22 cellular contexts compared by ENCODE assay signal in the genomic region with DNA sequence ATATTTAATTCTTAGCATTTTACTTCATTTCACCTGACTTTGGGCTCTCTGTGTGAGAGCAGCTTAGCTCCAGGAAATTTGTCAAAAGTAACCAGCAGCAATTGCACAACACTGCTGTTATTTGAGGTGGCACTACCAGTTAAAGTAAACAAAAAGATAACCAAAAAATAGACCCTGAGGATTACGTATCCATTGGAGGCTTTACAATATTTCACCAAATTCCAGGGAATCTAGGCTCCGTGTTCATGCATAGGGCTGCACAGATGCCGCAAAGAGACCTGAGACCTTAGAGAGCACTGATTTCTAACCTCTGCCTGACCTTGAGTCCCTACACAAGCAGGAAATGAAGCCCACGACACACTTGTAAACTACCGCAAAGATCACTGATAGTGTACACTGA.
DNase-seq lines count a peak whose midpoint lies in the region; ATAC-seq, FAIRE-seq and TF ChIP-seq lines count a peak whose summit lies in the region.
"Had no signal": no experiment of that assay in that cellular context is flagged by ENCODE, and none has a peak within 500 bp of the region (broad histone marks: within the 10 kb centered on the region; RNA-seq: fewer than 3 reads in every experiment).

No MANE protein-coding gene starts in this region.

- H3K9me3 ChIP-seq in A549: no peaks in the 10 kb centered on the region; the same call in 2 of the 3 replicates
- H3K9me3 ChIP-seq in HepG2 (ENCODE audit: low read length): no peaks in the 10 kb centered on the region
- no peaks in the 10 kb centered on the region for H3K9me3 ChIP-seq in vagina
- H3K9me3 ChIP-seq: BE2C, BLaER1, Caco-2 had no signal

- no peak overlapping the region for H3K56ac ChIP-seq in mesendoderm (ENCODE audit: low read length)

- no peak for TF ChIP-seq RAD21 in A549 (conservative IDR thresholded peaks at IDR 0.05 in 1 of 2, IDR thresholded peaks at IDR 0.05 in 1 of 2)
- no peak for TF ChIP-seq RAD21 in HepG2 (CRISPR knock-in tag; IDR thresholded peaks at IDR 0.05)

- DNase-seq in A549 (ENCODE audit: low read depth in 1 of 2, low spot score in 1 of 2) (no peak), H4 (ENCODE audit: low spot score) (peak; percentile 42), HepG2 (ENCODE audit: low spot score) (peak; percentile 20), mesendoderm (no peak), vagina (ENCODE audit: extremely low spot score in 2 of 2) (no peak), urothelium cell line (ENCODE audit: low spot score) (no peak)
- DNase-seq: ACHN; BE2C; C1 segment of cervical spinal cord; Caco-2; Calu3; CD4-positive, alpha-beta T cell; CD8-positive, alpha-beta T cell; DMS79 treated with DMSO at 0.1 percent for 48 hours; GF-D8 had no signal

- H3K79me2 ChIP-seq in HepG2 (ENCODE audit: insufficient read depth, low read length) (no peaks in the 10 kb centered on the region), mesendoderm (ENCODE audit: control insufficient read depth, insufficient read depth, low read length) (no peaks in the 10 kb centered on the region)

- WGBS in A549 (ENCODE audit: missing lambda C conversion rate): 69% methylated on average over 5 of the region's 5 CpGs
- WGBS in HepG2 (ENCODE audit: low lambda C conversion rate): 27% methylated on average over 5 of the region's 5 CpGs
- no CpG with 5 or more reads among the region's 5 CpGs for WGBS in mesendoderm (ENCODE audit: extremely low coverage, insufficient coverage, low lambda C conversion rate)

- H3K18ac ChIP-seq in mesendoderm (ENCODE audit: low read length): no peak overlapping the region

- H3K4ac ChIP-seq in mesendoderm (ENCODE audit: low read depth, low read length): no peak overlapping the region

- FAIRE-seq in A549 (lab: Jason Lieb, UNC) (no peak), HepG2 (lab: Jason Lieb, UNC) (peak; percentile 34), urothelium cell line (lab: Jason Lieb, UNC) (no peak)
- FAIRE-seq: D721Med, G401.6, GM12891, GM19239 had no signal

- H4K5ac ChIP-seq in mesendoderm (ENCODE audit: low read length): peak overlapping the region; percentile 47

- H3K79me1 ChIP-seq in mesendoderm (ENCODE audit: low read length): no peaks in the 10 kb centered on the region

- no peak overlapping the region for H4K8ac ChIP-seq in mesendoderm (ENCODE audit: low read depth, low read length)

- H2BK120ac ChIP-seq in mesendoderm (ENCODE audit: low read depth, low read length): no peak overlapping the region

- H3K27ac ChIP-seq in A549 (no peak overlapping the region), HepG2 (ENCODE audit: extremely low read length, insufficient read depth, low read length) (no peak overlapping the region), mesendoderm (ENCODE audit: low read depth, low read length) (no peak overlapping the region), vagina (no peak overlapping the region)
- H3K27ac ChIP-seq: 22Rv1, BLaER1 had no signal

- no peak overlapping the region for H2AFZ ChIP-seq in HepG2 (ENCODE audit: low read length)

- H3K23ac ChIP-seq in mesendoderm (ENCODE audit: low read length): no peak overlapping the region

- CTCF ChIA-PET in A549 (lab: Yijun Ruan, JAX): no interaction called here
- CTCF ChIA-PET in HepG2 (lab: Yijun Ruan, JAX; ENCODE audit: low intra/inter-chr PET ratio, low total read pairs): no interaction called here

- no peak overlapping the region for H2BK15ac ChIP-seq in mesendoderm (replicated peaks; ENCODE audit: low read depth)

- POLR2A ChIA-PET in A549 (lab: Yijun Ruan, JAX): no interaction called here
- POLR2A ChIA-PET in HepG2 (lab: Yijun Ruan, JAX): no interaction called here

- H3K4me2 ChIP-seq in A549 (no peak overlapping the region; the same call in 2 of the 3 replicates), HepG2 (ENCODE audit: low read depth, low read length) (peak overlapping the region; percentile 49), mesendoderm (ENCODE audit: low read length) (no peak overlapping the region)
- H3K4me2 ChIP-seq: BLaER1 had no signal

- ATAC-seq in A549 (no peak), HepG2 (peak; percentile 82), GM19467 (IDR thresholded peaks at IDR 0.05; ENCODE audit: unreplicated experiment) (no peak)
- ATAC-seq: CD8-positive, alpha-beta T cell had no signal

- TF ChIP-seq POLR2A in A549 (IDR thresholded peaks at IDR 0.05; ENCODE audit: low read length): no peak
- TF ChIP-seq POLR2A in HepG2 (IDR thresholded peaks at IDR 0.05; ENCODE audit: insufficient read depth in 1 of 2, low read depth in 2 of 2, low read length in 2 of 2): no peak
- no peak for TF ChIP-seq POLR2A in vagina (IDR thresholded peaks at IDR 0.05)

- H4K20me1 ChIP-seq in HepG2 (ENCODE audit: insufficient read depth, low read length): no peaks in the 10 kb centered on the region
- H4K20me1 ChIP-seq: BLaER1 had no signal

- H3K9ac ChIP-seq in HepG2 (ENCODE audit: insufficient read depth, low read depth, low read length): no peak overlapping the region
- no peak overlapping the region for H3K9ac ChIP-seq in mesendoderm (ENCODE audit: low read length)
- H3K9ac ChIP-seq: BLaER1 had no signal

- H2BK5ac ChIP-seq in mesendoderm (ENCODE audit: low read length): no peak overlapping the region

- no TSS peak for BruUV-seq in HepG2 (replicated peaks; lab: Mats Ljungman, UMichigan)

- intact Hi-C loops in HepG2 (cut with micrococcal nuclease; ENCODE audit: unreplicated experiment): loop anchor here (5.0 kb wide), 1 partner anchor 43 kb away; no protein-coding TSS in a partner anchor
- intact Hi-C loops in vagina (cut with DNase I): no loop called here

- H3K27me3 ChIP-seq in HepG2 (ENCODE audit: control insufficient read depth in 1 of 2, insufficient read depth in 2 of 2, low read length in 2 of 2) (no peaks in the 10 kb centered on the region), mesendoderm (ENCODE audit: insufficient read depth, low read length, poor library complexity) (no peaks in the 10 kb centered on the region), vagina (no peaks in the 10 kb centered on the region)
- H3K27me3 ChIP-seq: BE2C, BLaER1 had no signal

- H3K36me3 ChIP-seq in HepG2 (replicated peaks in 1 of 2; ENCODE audit: control insufficient read depth in 1 of 2, insufficient read depth in 2 of 2, low read length in 2 of 2): no peaks in the 10 kb centered on the region
- H3K36me3 ChIP-seq in mesendoderm (ENCODE audit: control insufficient read depth, insufficient read depth, low read length): no peaks in the 10 kb centered on the region
- H3K36me3 ChIP-seq in vagina: no peaks in the 10 kb centered on the region
- H3K36me3 ChIP-seq: BE2C, BLaER1 had no signal

- H3K4me1 ChIP-seq in A549 (no peaks in the 10 kb centered on the region), HepG2 (ENCODE audit: insufficient read depth, low read length) (peaks cover 12% of the 10 kb centered on the region), mesendoderm (ENCODE audit: control insufficient read depth, low read depth, low read length) (peaks cover 4% of the 10 kb centered on the region), vagina (no peaks in the 10 kb centered on the region)
- H3K4me1 ChIP-seq: BLaER1 had no signal

- in situ Hi-C loops in HepG2 (cut with HindIII; ENCODE audit: extremely low pct_ligation_motif_present, low pct_unique_long_range_greater_than_20kb): no loop called here

- TF ChIP-seq EP300 in A549 (IDR thresholded peaks at IDR 0.05) (no peak), HepG2 (IDR thresholded peaks at IDR 0.05; ENCODE audit: low read depth in 2 of 2, low read length in 2 of 2) (no peak), HepG2 (CRISPR knock-in tag; IDR thresholded peaks at IDR 0.05; ENCODE audit: borderline replicate concordance) (peak; percentile 38; the same call in 1 of the 2 replicates)

- no peak overlapping the region for H3K4me3 ChIP-seq in A549
- H3K4me3 ChIP-seq in HepG2 (replicated peaks in 1 of 3; ENCODE audit: insufficient read depth in 1 of 3, low read depth in 2 of 3, low read length in 3 of 3): peak overlapping the region in 1 of 3 experiments; percentile 5; a peak in 1 of 6 replicates
- H3K4me3 ChIP-seq in mesendoderm (ENCODE audit: low read length): no peak overlapping the region
- no peak overlapping the region for H3K4me3 ChIP-seq in vagina
- H3K4me3 ChIP-seq: BLaER1 had no signal

- TF ChIP-seq CTCF in A549 (IDR thresholded peaks at IDR 0.05) (no peak), HepG2 (CRISPR knock-in tag; IDR thresholded peaks at IDR 0.05) (no peak), vagina (IDR thresholded peaks at IDR 0.05) (no peak)

- no peak overlapping the region for H2AK5ac ChIP-seq in mesendoderm (ENCODE audit: low read length)

TF ChIP-seq in A549, 52 proteins besides CTCF, POLR2A, EP300 and RAD21:
- TF ChIP-seq CEBPB (IDR thresholded peaks at IDR 0.05): 0 out of 4 replicates have a peak, but pooled peaks have one; percentile 24 to 34
- no peak for TF ChIP-seq ZC3H11A (IDR thresholded peaks at IDR 0.05)

TF ChIP-seq in HepG2, 621 proteins besides CTCF, POLR2A, EP300 and RAD21 (continues in another document):
- TF ChIP-seq, protein P1, sequence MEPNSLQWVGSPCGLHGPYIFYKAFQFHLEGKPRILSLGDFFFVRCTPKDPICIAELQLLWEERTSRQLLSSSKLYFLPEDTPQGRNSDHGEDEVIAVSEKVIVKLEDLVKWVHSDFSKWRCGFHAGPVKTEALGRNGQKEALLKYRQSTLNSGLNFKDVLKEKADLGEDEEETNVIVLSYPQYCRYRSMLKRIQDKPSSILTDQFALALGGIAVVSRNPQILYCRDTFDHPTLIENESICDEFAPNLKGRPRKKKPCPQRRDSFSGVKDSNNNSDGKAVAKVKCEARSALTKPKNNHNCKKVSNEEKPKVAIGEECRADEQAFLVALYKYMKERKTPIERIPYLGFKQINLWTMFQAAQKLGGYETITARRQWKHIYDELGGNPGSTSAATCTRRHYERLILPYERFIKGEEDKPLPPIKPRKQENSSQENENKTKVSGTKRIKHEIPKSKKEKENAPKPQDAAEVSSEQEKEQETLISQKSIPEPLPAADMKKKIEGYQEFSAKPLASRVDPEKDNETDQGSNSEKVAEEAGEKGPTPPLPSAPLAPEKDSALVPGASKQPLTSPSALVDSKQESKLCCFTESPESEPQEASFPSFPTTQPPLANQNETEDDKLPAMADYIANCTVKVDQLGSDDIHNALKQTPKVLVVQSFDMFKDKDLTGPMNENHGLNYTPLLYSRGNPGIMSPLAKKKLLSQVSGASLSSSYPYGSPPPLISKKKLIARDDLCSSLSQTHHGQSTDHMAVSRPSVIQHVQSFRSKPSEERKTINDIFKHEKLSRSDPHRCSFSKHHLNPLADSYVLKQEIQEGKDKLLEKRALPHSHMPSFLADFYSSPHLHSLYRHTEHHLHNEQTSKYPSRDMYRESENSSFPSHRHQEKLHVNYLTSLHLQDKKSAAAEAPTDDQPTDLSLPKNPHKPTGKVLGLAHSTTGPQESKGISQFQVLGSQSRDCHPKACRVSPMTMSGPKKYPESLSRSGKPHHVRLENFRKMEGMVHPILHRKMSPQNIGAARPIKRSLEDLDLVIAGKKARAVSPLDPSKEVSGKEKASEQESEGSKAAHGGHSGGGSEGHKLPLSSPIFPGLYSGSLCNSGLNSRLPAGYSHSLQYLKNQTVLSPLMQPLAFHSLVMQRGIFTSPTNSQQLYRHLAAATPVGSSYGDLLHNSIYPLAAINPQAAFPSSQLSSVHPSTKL (CRISPR knock-in tag; IDR thresholded peaks at IDR 0.05): peak; percentile 61; the same call in 1 of the 2 replicates

Comparison
In these comparisons a context has a peak if more than half of its experiments do, and no peak if none do; other contexts are left out.
1. DNase-seq: peak in H4 (single experiment) and HepG2 (single experiment); none in A549 (0 of 2), mesendoderm (single experiment), vagina (0 of 2) and urothelium cell line (single experiment).
2. Of the 38 proteins assayed by ChIP-seq in both HepG2 and A549: peak only in HepG2: ESRRA; only in A549: none; in both: CEBPB; in neither: 35; mixed calls (peak in some experiments, not most) for 1.